Comparison of ENCODE assay signal across 13 cellular contexts in genomic region chr10:89478085-89478738, GRCh38. TPM values are rescaled to one million over a fixed set of nuclear protein-coding genes. Genes with fewer than 3 reads are reported as not detected.
DNase-seq lines count a peak whose midpoint lies in the region; ATAC-seq, FAIRE-seq and TF ChIP-seq lines count a peak whose summit lies in the region.
"Had no signal": no experiment of that assay in that cellular context is flagged by ENCODE, and none has a peak within 500 bp of the region (broad histone marks: within the 10 kb centered on the region; RNA-seq: fewer than 3 reads in every experiment).

No MANE protein-coding gene starts in this region.

- H3K79me1 ChIP-seq in mesendoderm (ENCODE audit: low read length) = no peaks in the 10 kb centered on the region

- H3K4ac ChIP-seq in mesendoderm (ENCODE audit: low read depth, low read length) = no peak overlapping the region

- no peak overlapping the region for H3K23ac ChIP-seq in mesendoderm (ENCODE audit: low read length)

- H3K4me3 ChIP-seq in H7 (ENCODE audit: insufficient read depth, low read depth, low read length) (no peak overlapping the region), breast epithelium (no peak overlapping the region), mesendoderm (ENCODE audit: low read length) (no peak overlapping the region)

- no peak overlapping the region for H3K4me3 Mint-ChIP-seq in Calu3 (ENCODE audit: low read depth, unreplicated experiment)
- H3K4me3 Mint-ChIP-seq: CD14-positive monocyte had no signal

- ATAC-seq in GM19455 (IDR thresholded peaks at IDR 0.05; ENCODE audit: unreplicated experiment) (no peak), HG02852 (IDR thresholded peaks at IDR 0.05; ENCODE audit: unreplicated experiment) (no peak)

- no peaks in the 10 kb centered on the region for H3K27me3 Mint-ChIP-seq in Calu3 (ENCODE audit: unreplicated experiment)

- no peaks in the 10 kb centered on the region for H3K9me3 ChIP-seq in breast epithelium

- TF ChIP-seq POLR2A in breast epithelium (IDR thresholded peaks at IDR 0.05) = no peak

- intact Hi-C loops in Calu3 (cut with micrococcal nuclease; ENCODE audit: unreplicated experiment) = no loop called here
- intact Hi-C loops in breast epithelium (cut with DNase I; ENCODE audit: low total_unique reads) = no loop called here

- BruUV-seq in Calu3 (replicated peaks; lab: Mats Ljungman, UMichigan) = no TSS peak

- TF ChIP-seq CTCF in Calu3 (IDR thresholded peaks at IDR 0.05; ENCODE audit: unreplicated experiment) (no peak), breast epithelium (IDR thresholded peaks at IDR 0.05) (no peak)

- H3K4me1 Mint-ChIP-seq in Calu3 (ENCODE audit: low read depth, unreplicated experiment) = peaks cover 54% of the 10 kb centered on the region

- H4K8ac ChIP-seq in mesendoderm (ENCODE audit: low read depth, low read length) = no peak overlapping the region

- H2BK120ac ChIP-seq in mesendoderm (ENCODE audit: low read depth, low read length) = no peak overlapping the region

- H4K5ac ChIP-seq in mesendoderm (ENCODE audit: low read length) = no peak overlapping the region

- no peak overlapping the region for H3K56ac ChIP-seq in mesendoderm (ENCODE audit: low read length)

- no peaks in the 10 kb centered on the region for H3K36me3 ChIP-seq in H7 (replicated peaks; ENCODE audit: control insufficient read depth, insufficient read depth, low read length)
- H3K36me3 ChIP-seq in breast epithelium = no peaks in the 10 kb centered on the region
- H3K36me3 ChIP-seq in mesendoderm (ENCODE audit: control insufficient read depth, insufficient read depth, low read length) = no peaks in the 10 kb centered on the region

- H3K27ac ChIP-seq in breast epithelium = peak overlapping the region; percentile 66 to 79
- no peak overlapping the region for H3K27ac ChIP-seq in mesendoderm (ENCODE audit: low read depth, low read length)

- no peak overlapping the region for H2BK15ac ChIP-seq in mesendoderm (replicated peaks; ENCODE audit: low read depth)

- H3K79me2 ChIP-seq in mesendoderm (ENCODE audit: control insufficient read depth, insufficient read depth, low read length) = no peaks in the 10 kb centered on the region

- no peaks in the 10 kb centered on the region for H3K27me3 ChIP-seq in H7 (ENCODE audit: control insufficient read depth, insufficient read depth, low read length)
- H3K27me3 ChIP-seq in breast epithelium = no peaks in the 10 kb centered on the region
- no peaks in the 10 kb centered on the region for H3K27me3 ChIP-seq in mesendoderm (ENCODE audit: insufficient read depth, low read length, poor library complexity)

- DNase-seq in Calu3 (peak; percentile 40), H7 (peak; percentile 53), breast epithelium (ENCODE audit: low spot score in 2 of 2) (no peak), mesendoderm (peak; percentile 88), EL (no peak), RCC 7860 (ENCODE audit: low spot score) (no peak)
- DNase-seq: dermis blood vessel endothelial cell; NCI-H1092; SHP77; stimulated activated CD4-positive, alpha-beta T cell treated with anti-CD3 and anti-CD28 coated beads, Interleukin-4, amount 100 ng/mL, for 24 hours had no signal

- no peak for FAIRE-seq in RCC 7860 (lab: Jason Lieb, UNC)

- H2BK5ac ChIP-seq in mesendoderm (ENCODE audit: low read length) = no peak overlapping the region

- WGBS in mesendoderm (ENCODE audit: extremely low coverage, insufficient coverage, low lambda C conversion rate) = no CpG with 5 or more reads among the region's 4 CpGs

- peaks cover 10 to 14% of the 10 kb centered on the region in 2 donors for H3K4me1 ChIP-seq in breast epithelium
- peaks cover 4% of the 10 kb centered on the region for H3K4me1 ChIP-seq in mesendoderm (ENCODE audit: control insufficient read depth, low read depth, low read length)

- H3K9ac ChIP-seq in mesendoderm (ENCODE audit: low read length) = no peak overlapping the region

- H3K36me3 Mint-ChIP-seq in Calu3 (ENCODE audit: insufficient read depth, unreplicated experiment) = no peaks in the 10 kb centered on the region
- H3K36me3 Mint-ChIP-seq: CD14-positive monocyte had no signal

- no peak overlapping the region for H2AK5ac ChIP-seq in mesendoderm (ENCODE audit: low read length)

- peak overlapping the region; percentile 41 for H3K27ac Mint-ChIP-seq in Calu3 (ENCODE audit: unreplicated experiment)
- H3K27ac Mint-ChIP-seq: CD14-positive monocyte had no signal

- H3K9me3 Mint-ChIP-seq in Calu3 (ENCODE audit: low read depth, unreplicated experiment) = no peaks in the 10 kb centered on the region

- H3K18ac ChIP-seq in mesendoderm (ENCODE audit: low read length) = no peak overlapping the region

- CTCF ChIA-PET in Calu3 (lab: Charles Lee) = no interaction called here

- H3K4me2 ChIP-seq in mesendoderm (ENCODE audit: low read length) = no peak overlapping the region

RNA-seq across cellular contexts. Expression of gene SLC16A12, which starts 57.2 kb away (rescaled TPM):
- total RNA-seq in Calu3 (2022) (1.0 and 1.2 TPM in 2 replicates), breast epithelium (1 to 10 TPM; 2.6 to 4.8 (median 3.4) TPM)
- 4.1 and 5.4 TPM in 2 replicates for total RNA-seq in H7 (2014; rRNA removed; shearing (Covaris generic))
- 0.56 TPM for polyA plus RNA-seq in mesendoderm (2013, experiment 1 of 2)
- 0.53 TPM for polyA plus RNA-seq in mesendoderm (2013, experiment 2 of 2)

Comparison
In these comparisons a context has a peak if more than half of its experiments do, and no peak if none do; other contexts are left out.
1. DNase-seq: peak in Calu3 (single experiment), H7 (single experiment) and mesendoderm (single experiment); none in breast epithelium (0 of 2), EL (single experiment) and RCC 7860 (single experiment).